ENCODE assay signal across 13 cellular contexts in the genomic region with DNA sequence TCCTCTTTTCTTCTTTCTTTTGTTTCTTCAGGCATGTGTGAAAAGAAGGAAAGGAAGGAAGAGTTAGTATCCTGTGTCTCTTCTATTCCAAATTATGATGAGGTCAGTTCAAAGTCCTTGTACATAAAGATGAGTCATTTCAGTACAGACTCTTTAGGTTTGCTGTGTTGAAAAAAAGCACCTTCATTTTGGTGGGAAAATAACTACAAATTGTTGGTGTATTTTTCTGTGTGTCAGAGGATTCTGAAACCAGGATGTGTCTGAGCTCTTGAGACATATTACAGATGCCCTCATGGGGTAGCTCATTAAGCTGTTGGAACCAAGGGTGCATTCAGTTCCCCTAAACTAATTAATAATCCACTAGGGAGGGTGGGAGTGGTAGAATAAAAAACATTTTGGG. TPM values are rescaled to one million over a fixed set of nuclear protein-coding genes. Genes with fewer than 3 reads are reported as not detected.
DNase-seq lines count a peak whose midpoint lies in the region; ATAC-seq and TF ChIP-seq lines count a peak whose summit lies in the region.
"Had no signal": no experiment of that assay in that cellular context is flagged by ENCODE, and none has a peak within 500 bp of the region (broad histone marks: within the 10 kb centered on the region; RNA-seq: fewer than 3 reads in every experiment).

No MANE protein-coding gene starts in this region.

- H2BK20ac ChIP-seq in IMR-90 (ENCODE audit: low read depth, low read length), result no peak overlapping the region

- dilution Hi-C loops in IMR-90 (cut with HindIII; ENCODE audit: low sequenced_read_pairs, unreplicated experiment), result no loop called here

- H3K9me1 ChIP-seq in IMR-90 (ENCODE audit: insufficient read depth, low read length), result no peaks in the 10 kb centered on the region

- TF ChIP-seq CTCF in IMR-90 (conservative IDR thresholded peaks at IDR 0.05; ENCODE audit: low read depth, low read length), result no peak

- CTCF ChIA-PET in IMR-90 (lab: Yijun Ruan, JAX), result no interaction called here

- H3K9me3 ChIP-seq in IMR-90 (ENCODE audit: control insufficient read depth, insufficient read depth, low read length), result no peaks in the 10 kb centered on the region

- H3K9ac ChIP-seq in IMR-90 (ENCODE audit: low read depth, low read length), result no peak overlapping the region
- H3K9ac ChIP-seq in mesendoderm (ENCODE audit: low read length), result no peak overlapping the region
- H3K9ac ChIP-seq: GM23248 had no signal

- no peak overlapping the region for H2AK9ac ChIP-seq in IMR-90 (replicated peaks; ENCODE audit: low read depth, low read length, poor library complexity)

- no peaks in the 10 kb centered on the region for H3K27me3 ChIP-seq in IMR-90 (ENCODE audit: control insufficient read depth, insufficient read depth, low read length)
- H3K27me3 ChIP-seq in mesendoderm (ENCODE audit: insufficient read depth, low read length, poor library complexity), result no peaks in the 10 kb centered on the region

- no peak overlapping the region for H3K14ac ChIP-seq in IMR-90 (replicated peaks; ENCODE audit: low read depth, low read length)

- intact Hi-C loops in IMR-90 (cut with micrococcal nuclease), result no loop called here

- POLR2A ChIA-PET in IMR-90 (lab: Charles Lee; ENCODE audit: unreplicated experiment), result no interaction called here

- no peak overlapping the region for H4K91ac ChIP-seq in IMR-90 (ENCODE audit: insufficient read depth, low read depth, low read length)

- no TSS peak for BruUV-seq in IMR-90 (replicated peaks; lab: Mats Ljungman, UMichigan)

- no peak for TF ChIP-seq POLR2A in IMR-90 (IDR thresholded peaks at IDR 0.05; ENCODE audit: low read depth, low read length)

- H3K23ac ChIP-seq in IMR-90 (ENCODE audit: low read depth, low read length) (no peak overlapping the region), mesendoderm (ENCODE audit: low read length) (no peak overlapping the region)

- no peaks in the 10 kb centered on the region for H4K20me1 ChIP-seq in IMR-90 (ENCODE audit: insufficient read depth, low read length)

- H2BK15ac ChIP-seq in IMR-90 (ENCODE audit: low read depth, low read length), result no peak overlapping the region
- H2BK15ac ChIP-seq in mesendoderm (replicated peaks; ENCODE audit: low read depth), result no peak overlapping the region

- H3K4me3 ChIP-seq in IMR-90 (ENCODE audit: insufficient read depth, low read depth, low read length) (no peak overlapping the region), mesendoderm (ENCODE audit: low read length) (no peak overlapping the region)
- H3K4me3 ChIP-seq: GM23248 had no signal

- peaks cover 0 to 9% of the 10 kb centered on the region in 2 experiments; a peak in 2 of 4 replicates for H3K79me1 ChIP-seq in IMR-90 (ENCODE audit: low read depth in 1 of 2, low read length in 2 of 2)
- H3K79me1 ChIP-seq in mesendoderm (ENCODE audit: low read length), result no peaks in the 10 kb centered on the region

- no peaks in the 10 kb centered on the region for H3K79me2 ChIP-seq in mesendoderm (ENCODE audit: control insufficient read depth, insufficient read depth, low read length)

- no peak overlapping the region for H2BK5ac ChIP-seq in IMR-90 (ENCODE audit: low read depth, low read length, poor library complexity, severe bottlenecking)
- H2BK5ac ChIP-seq in mesendoderm (ENCODE audit: low read length), result no peak overlapping the region

- H2BK120ac ChIP-seq in IMR-90 (ENCODE audit: low read depth, low read length) (no peak overlapping the region), mesendoderm (ENCODE audit: low read depth, low read length) (no peak overlapping the region)

- H3K18ac ChIP-seq in IMR-90 (ENCODE audit: low read depth, low read length), result no peak overlapping the region
- no peak overlapping the region for H3K18ac ChIP-seq in mesendoderm (ENCODE audit: low read length)

- no peak overlapping the region for H4K8ac ChIP-seq in IMR-90 (ENCODE audit: low read depth in 2 of 2, low read length in 2 of 2)
- no peak overlapping the region for H4K8ac ChIP-seq in mesendoderm (ENCODE audit: low read depth, low read length)

- H3K4me1 ChIP-seq in IMR-90 (ENCODE audit: control insufficient read depth, insufficient read depth, low read length) (no peaks in the 10 kb centered on the region), mesendoderm (ENCODE audit: control insufficient read depth, low read depth, low read length) (peaks cover 2% of the 10 kb centered on the region)

- no peak overlapping the region for H4K5ac ChIP-seq in IMR-90 (ENCODE audit: low read depth, low read length)
- no peak overlapping the region for H4K5ac ChIP-seq in mesendoderm (ENCODE audit: low read length)

- DNase-seq in ELR (ENCODE audit: low read depth) (peak; percentile 52), IMR-90 (peak; percentile 16), Ammon's horn (ENCODE audit: low spot score) (no peak), GOT3 (lab: John Stamatoyannopoulos, UW) (no peak), mesendoderm (no peak), NCI-H1694 (lab: John Stamatoyannopoulos, UW) (no peak)
- DNase-seq: amygdala; GM23248; NCI-H1105; NCI-H526; stimulated activated CD4-positive, alpha-beta T cell treated with anti-CD3 and anti-CD28 coated beads, Interleukin-1b, Interleukin-23, amount 100 ng/mL, for 48 hours had no signal

- H3K4ac ChIP-seq in IMR-90 (ENCODE audit: low read depth, low read length) (no peak overlapping the region), mesendoderm (ENCODE audit: low read depth, low read length) (no peak overlapping the region)

- H3K27ac ChIP-seq in IMR-90 (ENCODE audit: insufficient read depth, low read length), result no peak overlapping the region
- H3K27ac ChIP-seq in mesendoderm (ENCODE audit: low read depth, low read length), result no peak overlapping the region
- H3K27ac ChIP-seq: GM23248 had no signal

- peak; percentile 73 for ATAC-seq in GM19043 (IDR thresholded peaks at IDR 0.05; ENCODE audit: low read depth, unreplicated experiment)
- peak; percentile 36 for ATAC-seq in HG02870 (IDR thresholded peaks at IDR 0.05; ENCODE audit: unreplicated experiment)
- ATAC-seq in IMR-90 (ENCODE audit: low read depth), result no peak

- H3K4me2 ChIP-seq in IMR-90 (ENCODE audit: low read depth, low read length) (no peak overlapping the region), mesendoderm (ENCODE audit: low read length) (no peak overlapping the region)

- H3K56ac ChIP-seq in IMR-90 (ENCODE audit: extremely low read depth, insufficient read depth, low read length), result no peak overlapping the region
- H3K56ac ChIP-seq in mesendoderm (ENCODE audit: low read length), result no peak overlapping the region

- H2AK5ac ChIP-seq in IMR-90 (ENCODE audit: low read depth, low read length), result no peak overlapping the region
- no peak overlapping the region for H2AK5ac ChIP-seq in mesendoderm (ENCODE audit: low read length)

- TF ChIP-seq RAD21 in IMR-90 (IDR thresholded peaks at IDR 0.05; ENCODE audit: low read length), result no peak

- H2AFZ ChIP-seq in IMR-90 (replicated peaks; ENCODE audit: low read length, poor library complexity), result no peak overlapping the region
- H2AFZ ChIP-seq: GM23248 had no signal

- H3K36me3 ChIP-seq in IMR-90 (ENCODE audit: control insufficient read depth, insufficient read depth, low read length), result no peaks in the 10 kb centered on the region
- H3K36me3 ChIP-seq in mesendoderm (ENCODE audit: control insufficient read depth, insufficient read depth, low read length), result no peaks in the 10 kb centered on the region

- in situ Hi-C loops in IMR-90 (cut with MboI; ENCODE audit: low sequenced_read_pairs), result no loop called here

TF ChIP-seq in IMR-90, 13 proteins besides CTCF, POLR2A, EP300 and RAD21:
- TF ChIP-seq RFX5 (IDR thresholded peaks at IDR 0.05; ENCODE audit: low read depth, low read length), result no peak
- no peak for TF ChIP-seq RCOR1 (IDR thresholded peaks at IDR 0.05; ENCODE audit: insufficient replicate concordance, low read length)
- TF ChIP-seq CHD1 (IDR thresholded peaks at IDR 0.05; ENCODE audit: low read depth, low read length), result no peak
- no peak for TF ChIP-seq FOS (IDR thresholded peaks at IDR 0.05; ENCODE audit: low read depth, low read length)
- no peak for TF ChIP-seq SMC3 (IDR thresholded peaks at IDR 0.05; ENCODE audit: low read depth, low read length)
- TF ChIP-seq, protein P1, sequence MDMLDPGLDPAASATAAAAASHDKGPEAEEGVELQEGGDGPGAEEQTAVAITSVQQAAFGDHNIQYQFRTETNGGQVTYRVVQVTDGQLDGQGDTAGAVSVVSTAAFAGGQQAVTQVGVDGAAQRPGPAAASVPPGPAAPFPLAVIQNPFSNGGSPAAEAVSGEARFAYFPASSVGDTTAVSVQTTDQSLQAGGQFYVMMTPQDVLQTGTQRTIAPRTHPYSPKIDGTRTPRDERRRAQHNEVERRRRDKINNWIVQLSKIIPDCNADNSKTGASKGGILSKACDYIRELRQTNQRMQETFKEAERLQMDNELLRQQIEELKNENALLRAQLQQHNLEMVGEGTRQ (IDR thresholded peaks at IDR 0.05; ENCODE audit: low read depth, low read length), result no peak
- no peak for TF ChIP-seq NFE2L2 (IDR thresholded peaks at IDR 0.05; ENCODE audit: low read depth, low read length)
- TF ChIP-seq, protein P2, sequence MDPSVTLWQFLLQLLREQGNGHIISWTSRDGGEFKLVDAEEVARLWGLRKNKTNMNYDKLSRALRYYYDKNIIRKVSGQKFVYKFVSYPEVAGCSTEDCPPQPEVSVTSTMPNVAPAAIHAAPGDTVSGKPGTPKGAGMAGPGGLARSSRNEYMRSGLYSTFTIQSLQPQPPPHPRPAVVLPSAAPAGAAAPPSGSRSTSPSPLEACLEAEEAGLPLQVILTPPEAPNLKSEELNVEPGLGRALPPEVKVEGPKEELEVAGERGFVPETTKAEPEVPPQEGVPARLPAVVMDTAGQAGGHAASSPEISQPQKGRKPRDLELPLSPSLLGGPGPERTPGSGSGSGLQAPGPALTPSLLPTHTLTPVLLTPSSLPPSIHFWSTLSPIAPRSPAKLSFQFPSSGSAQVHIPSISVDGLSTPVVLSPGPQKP (IDR thresholded peaks at IDR 0.05; ENCODE audit: borderline replicate concordance, low read depth, low read length), result no peak
TF ChIP-seq in IMR-90: peak in this region for 0.

RNA-seq across cellular contexts. Expression of a gene that starts 5.8 kb away (rescaled TPM):
- total RNA-seq in IMR-90 (2012; rRNA removed), result 40.3 and 58.3 TPM in 2 replicates
- 35.4 and 36.8 TPM in 2 replicates for polyA plus RNA-seq in IMR-90 (2012; rRNA removed)
- 6.7 and 13.1 TPM in 2 replicates for polyA plus RNA-seq in IMR-90 (2012; cell fraction: cytosol; rRNA removed)
- 8.7 and 30.2 TPM in 2 replicates for polyA plus RNA-seq in IMR-90 (2012; cell fraction: nucleus; rRNA removed; ENCODE audit: low replicate concordance)
- 120 TPM for polyA plus RNA-seq in mesendoderm (2013, experiment 1 of 2)
- polyA plus RNA-seq in mesendoderm (2013, experiment 2 of 2), result 115 TPM

RNA-seq across cellular contexts. Expression of a gene that starts 32.3 kb away (rescaled TPM):
- 4.5 and 5.8 TPM in 2 replicates for total RNA-seq in IMR-90 (2012; rRNA removed)
- 1.7 and 2.0 TPM in 2 replicates for polyA plus RNA-seq in IMR-90 (2012; rRNA removed)
- polyA plus RNA-seq in IMR-90 (2012; cell fraction: cytosol; rRNA removed), result 0.51 and 0.70 TPM in 2 replicates
- 0.20 and 1.0 TPM in 2 replicates for polyA plus RNA-seq in IMR-90 (2012; cell fraction: nucleus; rRNA removed; ENCODE audit: low replicate concordance)
- polyA plus RNA-seq in mesendoderm (2013, experiment 1 of 2), result 4.2 TPM
- polyA plus RNA-seq in mesendoderm (2013, experiment 2 of 2), result 4.0 TPM

Comparison
In these comparisons a context has a peak if more than half of its experiments do, and no peak if none do; other contexts are left out.
1. DNase-seq: peak in ELR (single experiment) and IMR-90 (single experiment); none in Ammon's horn (single experiment), GOT3 (single experiment), mesendoderm (single experiment) and NCI-H1694 (single experiment).